In the genomic region with DNA sequence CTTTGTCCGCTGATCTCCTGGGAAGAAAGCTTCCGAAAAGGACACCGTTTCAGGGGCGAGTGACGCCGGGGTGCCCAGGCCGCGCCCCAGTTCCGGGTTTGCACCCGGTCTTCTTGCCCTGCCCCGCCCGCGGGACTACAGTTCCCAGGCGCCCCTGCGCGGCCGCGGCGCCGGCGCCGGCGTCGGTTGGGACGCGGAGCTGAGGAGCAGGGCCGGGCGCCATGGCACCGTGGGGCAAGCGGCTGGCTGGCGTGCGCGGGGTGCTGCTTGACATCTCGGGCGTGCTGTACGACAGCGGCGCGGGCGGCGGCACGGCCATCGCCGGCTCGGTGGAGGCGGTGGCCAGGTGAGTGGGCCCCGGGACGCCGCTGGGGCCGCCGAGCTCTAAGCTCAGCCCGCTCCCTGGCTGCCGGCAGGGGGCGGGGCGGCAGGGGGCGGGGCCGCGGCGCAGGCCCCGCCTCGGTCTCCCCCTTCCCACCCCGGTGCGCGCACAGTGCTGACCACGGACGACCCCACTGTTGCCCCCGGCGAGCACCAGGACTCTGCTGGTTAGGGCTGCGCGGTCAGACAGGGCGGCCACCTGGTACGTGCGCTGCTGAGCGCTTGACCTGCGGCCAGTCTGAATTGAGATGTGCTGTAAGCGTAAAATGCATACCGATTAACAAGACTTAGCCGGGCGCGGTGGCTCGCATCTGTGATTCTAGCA, we compare ENCODE assay signal across 8 cellular contexts. TPM values are rescaled to one million over a fixed set of nuclear protein-coding genes. Genes with fewer than 3 reads are reported as not detected.
DNase-seq lines count a peak whose midpoint lies in the region; ATAC-seq and TF ChIP-seq lines count a peak whose summit lies in the region.

A gene with protein sequence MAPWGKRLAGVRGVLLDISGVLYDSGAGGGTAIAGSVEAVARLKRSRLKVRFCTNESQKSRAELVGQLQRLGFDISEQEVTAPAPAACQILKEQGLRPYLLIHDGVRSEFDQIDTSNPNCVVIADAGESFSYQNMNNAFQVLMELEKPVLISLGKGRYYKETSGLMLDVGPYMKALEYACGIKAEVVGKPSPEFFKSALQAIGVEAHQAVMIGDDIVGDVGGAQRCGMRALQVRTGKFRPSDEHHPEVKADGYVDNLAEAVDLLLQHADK (plus strand): TSS at position 182 of the 706 bp plus-strand sequence. CDS start 40 bp downstream, at position 222.

- CTCF ChIA-PET in activated naive CD4-positive, alpha-beta T cell treated with anti-CD3 and anti-CD28 coated beads, Interleukin-2, amount 10 ng/mL, durations not matched to agents 7 days and 5 days (lab: Charles Lee) = no interaction called here

- WGBS in suprapubic skin = 3% methylated on average over 13 of the region's 81 CpGs

- H3K4me1 Mint-ChIP-seq in activated naive CD4-positive, alpha-beta T cell treated with anti-CD3 and anti-CD28 coated beads, Interleukin-2, amount 10 ng/mL, durations not matched to agents 7 days and 5 days = peaks cover 35% of the 10 kb centered on the region

- TF ChIP-seq POLR2A in suprapubic skin (IDR thresholded peaks at IDR 0.05) = peak in 1 of 2 donors; percentile 37

- ATAC-seq in GM21737 (IDR thresholded peaks at IDR 0.05; ENCODE audit: unreplicated experiment) (peak; percentile 94), omental fat pad (ENCODE audit: low FRiP score) (peak; percentile 99)

- H3K9me3 ChIP-seq in ES-I3 (ENCODE audit: control insufficient read depth, insufficient read depth, low read length) (no peaks in the 10 kb centered on the region), suprapubic skin (no peaks in the 10 kb centered on the region)

- peak within 1 kb of the TSS; percentile 88 for H3K4me3 Mint-ChIP-seq in activated naive CD4-positive, alpha-beta T cell treated with anti-CD3 and anti-CD28 coated beads, Interleukin-2, amount 10 ng/mL, durations not matched to agents 7 days and 5 days

- H3K9me3 Mint-ChIP-seq in activated naive CD4-positive, alpha-beta T cell treated with anti-CD3 and anti-CD28 coated beads, Interleukin-2, amount 10 ng/mL, durations not matched to agents 7 days and 5 days = no peaks in the 10 kb centered on the region

- no peak for TF ChIP-seq CTCF in omental fat pad (IDR thresholded peaks at IDR 0.05)
- peak; percentile 25 to 66 for TF ChIP-seq CTCF in suprapubic skin (IDR thresholded peaks at IDR 0.05)

- peak within 1 kb of the TSS; percentile 95 for H3K4me3 ChIP-seq in suprapubic skin

- in situ Hi-C loops in SK-MEL-5 (cut with HindIII; ENCODE audit: low pct_unique_long_range_greater_than_20kb, low sequenced_read_pairs) = no loop called here

- H3K9ac ChIP-seq in ES-I3 (ENCODE audit: low read depth, low read length) = peak within 1 kb of the TSS; percentile 56

- H3K27ac ChIP-seq in suprapubic skin = peak within 1 kb of the TSS; percentile 82

- TF ChIP-seq EP300 in suprapubic skin (IDR thresholded peaks at IDR 0.05) = no peak

- peaks cover 34% of the 10 kb centered on the region for H3K27me3 Mint-ChIP-seq in activated naive CD4-positive, alpha-beta T cell treated with anti-CD3 and anti-CD28 coated beads, Interleukin-2, amount 10 ng/mL, durations not matched to agents 7 days and 5 days

- peaks cover 15% of the 10 kb centered on the region for H3K36me3 Mint-ChIP-seq in activated naive CD4-positive, alpha-beta T cell treated with anti-CD3 and anti-CD28 coated beads, Interleukin-2, amount 10 ng/mL, durations not matched to agents 7 days and 5 days

- DNase-seq in KG1 (lab: John Stamatoyannopoulos, UW) (peak; percentile 74), SK-MEL-5 (ENCODE audit: low read depth, low spot score) (peak; percentile 75), globus pallidus (ENCODE audit: low spot score) (peak; percentile 84), omental fat pad (ENCODE audit: low spot score) (peak; percentile 59), suprapubic skin (ENCODE audit: low spot score in 2 of 2) (peak; percentile 88 to 91)
- DNase-seq in activated naive CD4-positive, alpha-beta T cell treated with anti-CD3 and anti-CD28 coated beads, Interleukin-2, amount 10 ng/mL, durations not matched to agents 7 days and 5 days = peak; percentile 89

- no peaks in the 10 kb centered on the region for H3K27me3 ChIP-seq in suprapubic skin

- H3K4me1 ChIP-seq in ES-I3 (ENCODE audit: insufficient read depth, low read length) (peaks cover 22% of the 10 kb centered on the region), suprapubic skin (peaks cover 15% of the 10 kb centered on the region)

- H3K36me3 ChIP-seq in ES-I3 (ENCODE audit: insufficient read depth, low read length) = no peaks in the 10 kb centered on the region
- no peaks in the 10 kb centered on the region for H3K36me3 ChIP-seq in suprapubic skin

- H3K27ac Mint-ChIP-seq in activated naive CD4-positive, alpha-beta T cell treated with anti-CD3 and anti-CD28 coated beads, Interleukin-2, amount 10 ng/mL, durations not matched to agents 7 days and 5 days = peak within 1 kb of the TSS; percentile 89

RNA-seq across cellular contexts. Expression of the gene that starts here (rescaled TPM):
- 4.7 and 5.7 TPM in 2 replicates for total RNA-seq in SK-MEL-5 (2014; rRNA removed; shearing (Covaris generic))
- polyA plus RNA-seq in SK-MEL-5 (2015; cell fraction: cytosol; rRNA removed) = 8.8 and 15.2 TPM in 2 replicates
- polyA plus RNA-seq in SK-MEL-5 (2015; cell fraction: nucleus; rRNA removed) = 6.9 and 7.0 TPM in 2 replicates
- total RNA-seq in omental fat pad = 10 to 100 TPM; 10.1 to 16.2 (median 13.7) TPM
- total RNA-seq in suprapubic skin = 10 to 100 TPM; 14.4 to 22.6 (median 15.3) TPM

Comparison
In these comparisons a context has a peak if more than half of its experiments do, and no peak if none do; other contexts are left out.
1. Peak in every context shown above with its lines: DNase-seq, ATAC-seq, H3K4me3 ChIP-seq and H3K27ac ChIP-seq.
2. CTCF ChIP-seq: peak in suprapubic skin (2 of 2); none in omental fat pad (0 of 3).